Comparison of ENCODE assay signal across 26 cellular contexts in genomic region chr11:10041803-10042202, GRCh38.
DNase-seq lines count a peak whose midpoint lies in the region; ATAC-seq and TF ChIP-seq lines count a peak whose summit lies in the region.
"Had no signal": no experiment of that assay in that cellular context is flagged by ENCODE, and none has a peak within 500 bp of the region (broad histone marks: within the 10 kb centered on the region; RNA-seq: fewer than 3 reads in every experiment).

No MANE protein-coding gene starts in this region.

- no peaks in the 10 kb centered on the region; the same call in 1 of the 2 replicates for H3K9me3 ChIP-seq in Karpas-422 (ENCODE audit: low read length)
- H3K9me3 ChIP-seq: ovary had no signal

- H3K27me3 ChIP-seq in Karpas-422 (ENCODE audit: low read length) = 0 out of 2 replicates have a peak, but pooled peaks cover 2% of the 10 kb centered on the region
- H3K27me3 ChIP-seq: cardiac muscle cell, ovary, Peyer's patch had no signal

- H3K36me3 ChIP-seq in Karpas-422 (ENCODE audit: insufficient read depth, low read length) = no peaks in the 10 kb centered on the region
- H3K36me3 ChIP-seq: cardiac muscle cell, ovary, Peyer's patch had no signal

- DNase-seq in CD14-positive monocyte (ENCODE audit: low spot score) = no peak
- DNase-seq in Karpas-422 = peak; percentile 7
- peak; percentile 41 for DNase-seq in OCI-M1 (lab: John Stamatoyannopoulos, UW)
- no peak for DNase-seq in left lobe of liver (ENCODE audit: low spot score)
- no peak for DNase-seq in RWPE1 (ENCODE audit: low spot score)
- no peak for DNase-seq in activated CD4-positive, alpha-beta T cell treated with anti-CD3 and anti-CD28 coated beads, Interleukin-2, amount 50 U/mL, for 48 hours
- DNase-seq in stimulated activated CD4-positive, alpha-beta T cell treated with anti-CD3 and anti-CD28 coated beads, Interleukin-2, amount 100 ng/mL, for 24 hours = no peak
- DNase-seq: activated CD4-positive, CD25-positive, alpha-beta regulatory T cell; activated CD8-positive, alpha-beta T cell treated with anti-CD3 and anti-CD28 coated beads for 36 hours; activated naive CD4-positive, alpha-beta T cell treated with anti-CD3 and anti-CD28 coated beads for 36 hours; activated T-cell treated with anti-CD3 and anti-CD28 coated beads, Interleukin-2, amount 50 U/mL, for 24 hours; amniotic stem cell; Caco-2; dermis blood vessel endothelial cell; EL; naive thymus-derived CD8-positive, alpha-beta T cell; NCI-H1092; NCI-H187 treated with DMSO at 0.1 percent for 48 hours; NCI-H226; NCI-H748 treated with DMSO at 0.1 percent for 48 hours; ovary; Peyer's patch had no signal

- H2AFZ ChIP-seq in Karpas-422 (ENCODE audit: low read length) = no peak overlapping the region

- POLR2A ChIA-PET in RWPE1 (lab: Yijun Ruan, JAX; ENCODE audit: low non-redundant PET) = no interaction called here

- H3K9ac ChIP-seq in Karpas-422 (ENCODE audit: low read length) = no peak overlapping the region

- peaks cover 16 to 23% of the 10 kb centered on the region in 2 donors for H3K36me3 Mint-ChIP-seq in CD14-positive monocyte

- peaks cover 8 to 27% (median 21%) of the 10 kb centered on the region in 7 donors for H3K9me3 Mint-ChIP-seq in CD14-positive monocyte

- H3K4me1 Mint-ChIP-seq in CD14-positive monocyte = peaks cover 41% of the 10 kb centered on the region

- H3K27ac ChIP-seq in Karpas-422 (ENCODE audit: low read length) = no peak overlapping the region
- H3K27ac ChIP-seq in RWPE1 = no peak overlapping the region
- H3K27ac ChIP-seq: cardiac muscle cell, ovary, Peyer's patch had no signal

- H3K4me3 ChIP-seq in Karpas-422 (ENCODE audit: low read length) = no peak overlapping the region
- H3K4me3 ChIP-seq: cardiac muscle cell, ovary, Peyer's patch had no signal

- CTCF ChIA-PET in RWPE1 (lab: Yijun Ruan, JAX) = interaction anchor here (1.0 kb wide), 1 partner anchor 17 kb away, joined by 4 read pairs; no protein-coding TSS in a partner anchor

- no peaks in the 10 kb centered on the region for H4K20me1 ChIP-seq in Karpas-422 (ENCODE audit: insufficient read depth, low read depth, low read length)

- no peak for TF ChIP-seq CTCF in CD14-positive monocyte (IDR thresholded peaks at IDR 0.05)
- no peak for TF ChIP-seq CTCF in RWPE1 (conservative IDR thresholded peaks at IDR 0.05; ENCODE audit: low read depth)

- H3K4me2 ChIP-seq in Karpas-422 (ENCODE audit: low read depth, low read length, poor library complexity, severe bottlenecking) = no peak overlapping the region

- ATAC-seq in left lobe of liver = peak; percentile 12
- no peak for ATAC-seq in GM18505 (IDR thresholded peaks at IDR 0.05; ENCODE audit: unreplicated experiment)
- ATAC-seq: activated CD8-positive, alpha-beta T cell treated with anti-CD3 and anti-CD28 coated beads for 36 hours; naive thymus-derived CD8-positive, alpha-beta T cell; sciatic nerve had no signal

- peak overlapping the region in 1 of 2 donors; percentile 46 for H3K4me3 Mint-ChIP-seq in CD14-positive monocyte
- H3K4me3 Mint-ChIP-seq: activated CD8-positive, alpha-beta T cell treated with anti-CD3 and anti-CD28 coated beads for 36 hours; activated naive CD4-positive, alpha-beta T cell treated with anti-CD3 and anti-CD28 coated beads for 36 hours; activated T-cell treated with anti-CD3 and anti-CD28 coated beads, Interleukin-2, amount 50 U/mL, for 24 hours; IgD-negative memory B cell; naive thymus-derived CD8-positive, alpha-beta T cell had no signal

- peak overlapping the region; percentile 70 to 88 (median 79) for H3K27ac Mint-ChIP-seq in CD14-positive monocyte
- H3K27ac Mint-ChIP-seq: activated CD8-positive, alpha-beta T cell treated with anti-CD3 and anti-CD28 coated beads for 36 hours; activated naive CD4-positive, alpha-beta T cell treated with anti-CD3 and anti-CD28 coated beads for 36 hours; activated T-cell treated with anti-CD3 and anti-CD28 coated beads, Interleukin-2, amount 50 U/mL, for 24 hours; IgD-negative memory B cell; naive thymus-derived CD8-positive, alpha-beta T cell had no signal

- H3K9me2 ChIP-seq in Karpas-422 (replicated peaks; ENCODE audit: insufficient read depth, low read length) = no peaks in the 10 kb centered on the region

- no peaks in the 10 kb centered on the region for H3K4me1 ChIP-seq in Karpas-422 (ENCODE audit: low read length)
- H3K4me1 ChIP-seq: Peyer's patch had no signal

- no peaks in the 10 kb centered on the region for H3K27me3 Mint-ChIP-seq in CD14-positive monocyte (ENCODE audit: low read depth in 3 of 3)
- H3K27me3 Mint-ChIP-seq: activated CD8-positive, alpha-beta T cell treated with anti-CD3 and anti-CD28 coated beads for 36 hours; activated T-cell treated with anti-CD3 and anti-CD28 coated beads, Interleukin-2, amount 50 U/mL, for 24 hours; naive thymus-derived CD8-positive, alpha-beta T cell had no signal

- intact Hi-C loops in CD14-positive monocyte (cut with micrococcal nuclease) = no loop called here

- TF ChIP-seq POLR2A in GM18505 (IDR thresholded peaks at IDR 0.05; ENCODE audit: borderline replicate concordance, extremely low read depth, insufficient read depth, insufficient read length) = no peak

- no peaks in the 10 kb centered on the region for H3K79me2 ChIP-seq in Karpas-422 (ENCODE audit: low read length)

Comparison
In these comparisons a context has a peak if more than half of its experiments do, and no peak if none do; other contexts are left out.
1. DNase-seq: peak in Karpas-422 (single experiment) and OCI-M1 (single experiment); none in CD14-positive monocyte (single experiment), left lobe of liver (single experiment), RWPE1 (single experiment), activated CD4-positive, alpha-beta T cell treated with anti-CD3 and anti-CD28 coated beads, Interleukin-2, amount 50 U/mL, for 48 hours (0 of 2) and stimulated activated CD4-positive, alpha-beta T cell treated with anti-CD3 and anti-CD28 coated beads, Interleukin-2, amount 100 ng/mL, for 24 hours (0 of 2).